ENCODE assay signal across 8 cellular contexts in genomic region chr11:27471588-27472397, GRCh38. TPM values are rescaled to one million over a fixed set of nuclear protein-coding genes. Genes with fewer than 3 reads are reported as not detected.
DNase-seq lines count a peak whose midpoint lies in the region; ATAC-seq and TF ChIP-seq lines count a peak whose summit lies in the region.

No MANE protein-coding gene starts in this region.

- peaks cover 9% of the 10 kb centered on the region for H3K4me1 ChIP-seq in CD8-positive, alpha-beta memory T cell (ENCODE audit: insufficient read depth, low read length)
- H3K4me1 ChIP-seq in duodenal mucosa (ENCODE audit: control insufficient read depth in 1 of 2, insufficient read depth in 2 of 2, low read length in 2 of 2), result peaks cover 22% of the 10 kb centered on the region in 2 donors
- peaks cover 24% of the 10 kb centered on the region for H3K4me1 ChIP-seq in lower lobe of right lung

- peaks cover 9 to 47% of the 10 kb centered on the region in 2 donors for H3K27me3 Mint-ChIP-seq in CD8-positive, alpha-beta memory T cell
- H3K27me3 Mint-ChIP-seq in T-helper 17 cell, result peaks cover 36% of the 10 kb centered on the region

- DNase-seq in CD8-positive, alpha-beta memory T cell, result peak; percentile 1 to 47 (median 16)
- peak in 2 of 3 donors; percentile 17 to 19 for DNase-seq in T-helper 17 cell
- DNase-seq in lower lobe of right lung, result peak; percentile 59
- peak; percentile 12 for DNase-seq in stimulated activated naive CD8-positive, alpha-beta T cell treated with anti-CD3 and anti-CD28 coated beads, Interleukin-15, Interleukin-2, amounts not matched to agents 100 U/mL and 50 U/mL, for 24 hours
- no peak for DNase-seq in H4 (ENCODE audit: low spot score)

- peaks cover 0 to 2% (median 0%) of the 10 kb centered on the region in 5 donors for H3K9me3 Mint-ChIP-seq in CD8-positive, alpha-beta memory T cell

- peak overlapping the region in 2 of 8 donors; percentile 76 to 79 for H3K27ac Mint-ChIP-seq in CD8-positive, alpha-beta memory T cell
- peak overlapping the region; percentile 84 for H3K27ac Mint-ChIP-seq in T-helper 17 cell

- peaks cover 0 to 3% (median 0%) of the 10 kb centered on the region in 3 donors for H3K36me3 Mint-ChIP-seq in CD8-positive, alpha-beta memory T cell
- H3K36me3 Mint-ChIP-seq in T-helper 17 cell (ENCODE audit: low read depth), result peaks cover 3% of the 10 kb centered on the region

- H3K9me3 ChIP-seq in CD8-positive, alpha-beta memory T cell (ENCODE audit: low read length), result no peaks in the 10 kb centered on the region
- no peaks in the 10 kb centered on the region for H3K9me3 ChIP-seq in T-helper 17 cell (ENCODE audit: control insufficient read depth, low read length, poor library complexity, severe bottlenecking)
- H3K9me3 ChIP-seq in duodenal mucosa (ENCODE audit: control insufficient read depth in 1 of 2, low read length in 2 of 2), result no peaks in the 10 kb centered on the region
- H3K9me3 ChIP-seq in lower lobe of right lung, result no peaks in the 10 kb centered on the region

- H3K36me3 ChIP-seq in CD8-positive, alpha-beta memory T cell (ENCODE audit: insufficient read depth, low read length), result no peaks in the 10 kb centered on the region
- H3K36me3 ChIP-seq in duodenal mucosa (ENCODE audit: control insufficient read depth in 1 of 2, insufficient read depth in 2 of 2, low read length in 2 of 2) (no peaks in the 10 kb centered on the region), lower lobe of right lung (no peaks in the 10 kb centered on the region)

- H3K4me1 Mint-ChIP-seq in CD8-positive, alpha-beta memory T cell, result peaks cover 16 to 20% (median 19%) of the 10 kb centered on the region in 3 donors
- H3K4me1 Mint-ChIP-seq in T-helper 17 cell, result peaks cover 16% of the 10 kb centered on the region

- no peak for TF ChIP-seq CTCF in lower lobe of right lung (IDR thresholded peaks at IDR 0.05)

- POLR2A ChIA-PET in CD8-positive, alpha-beta memory T cell (lab: Charles Lee), result no interaction called here

- intact Hi-C loops in lower lobe of right lung (cut with DNase I), result no loop called here

- H3K27me3 ChIP-seq in CD8-positive, alpha-beta memory T cell (ENCODE audit: insufficient read depth, low read length, poor library complexity, severe bottlenecking), result no peaks in the 10 kb centered on the region
- no peaks in the 10 kb centered on the region for H3K27me3 ChIP-seq in duodenal mucosa (ENCODE audit: control insufficient read depth in 1 of 2, insufficient read depth in 2 of 2, low read length in 2 of 2)
- peaks cover 13% of the 10 kb centered on the region for H3K27me3 ChIP-seq in lower lobe of right lung (ENCODE audit: low read depth)

- peak overlapping the region; percentile 69 to 80 for H3K9ac ChIP-seq in duodenal mucosa (ENCODE audit: low read depth in 1 of 2, low read length in 2 of 2)

- H3K27ac ChIP-seq in CD8-positive, alpha-beta memory T cell (ENCODE audit: low read depth, low read length), result peak overlapping the region; percentile 45
- H3K27ac ChIP-seq in duodenal mucosa (ENCODE audit: low read depth, low read length) (peak overlapping the region; percentile 67), lower lobe of right lung (peak overlapping the region; percentile 71)

- ATAC-seq in GM19351 (IDR thresholded peaks at IDR 0.05; ENCODE audit: unreplicated experiment) (peak; percentile 48), HG03432 (IDR thresholded peaks at IDR 0.05; ENCODE audit: unreplicated experiment) (peak; percentile 48), T-helper 17 cell (peak; percentile 60), lower lobe of right lung (peak; percentile 68 to 73)
- ATAC-seq in stimulated activated naive CD8-positive, alpha-beta T cell treated with anti-CD3 and anti-CD28 coated beads, Interleukin-15, Interleukin-2, amounts not matched to agents 100 U/mL and 50 U/mL, for 24 hours, result peak; percentile 62

- H3K4me3 ChIP-seq in CD8-positive, alpha-beta memory T cell (ENCODE audit: low read length), result peak overlapping the region; percentile 69
- H3K4me3 ChIP-seq in duodenal mucosa (ENCODE audit: low read depth in 1 of 2, low read length in 2 of 2), result peak overlapping the region; percentile 80 to 89
- H3K4me3 ChIP-seq in lower lobe of right lung, result peak overlapping the region; percentile 74

- CTCF ChIA-PET in CD8-positive, alpha-beta memory T cell (lab: Charles Lee), result interaction anchor here (1.5 kb wide), 1 partner anchor 14 kb away, joined by 5 read pairs; no protein-coding TSS in a partner anchor

- peak overlapping the region; percentile 45 to 92 (median 85) for H3K4me3 Mint-ChIP-seq in CD8-positive, alpha-beta memory T cell
- peak overlapping the region; percentile 86 for H3K4me3 Mint-ChIP-seq in T-helper 17 cell

RNA-seq across cellular contexts. Expression of gene LGR4, which starts 0.8 kb away (rescaled TPM):
- under 1 TPM; 0.04 to 0.39 TPM for total RNA-seq in CD8-positive, alpha-beta memory T cell
- 0.07 TPM for polyA plus RNA-seq in CD8-positive, alpha-beta memory T cell
- total RNA-seq in T-helper 17 cell (under 1 TPM; 0.39 to 0.94 TPM), lower lobe of right lung (7.5 TPM)
- 25.1 and 28.5 TPM in 2 replicates for total RNA-seq in H4 (2014; rRNA removed; shearing (Covaris generic))

RNA-seq across cellular contexts. Expression of gene LIN7C, which starts 34.8 kb away (rescaled TPM):
- total RNA-seq in CD8-positive, alpha-beta memory T cell, result 10 to 100 TPM; 27.4 to 28.9 TPM
- 14.7 TPM for polyA plus RNA-seq in CD8-positive, alpha-beta memory T cell
- total RNA-seq in T-helper 17 cell (10 to 100 TPM; 20.4 to 20.9 TPM), lower lobe of right lung (33.6 TPM)
- total RNA-seq in H4 (2014; rRNA removed; shearing (Covaris generic)), result 41.6 and 63.4 TPM in 2 replicates
